ENCODE assay signal across 12 cellular contexts in genomic region chrX:133249659-133250058, GRCh38. TPM values are rescaled to one million over a fixed set of nuclear protein-coding genes. Genes with fewer than 3 reads are reported as not detected.
DNase-seq lines count a peak whose midpoint lies in the region; ATAC-seq and TF ChIP-seq lines count a peak whose summit lies in the region.
"Had no signal": no experiment of that assay in that cellular context is flagged by ENCODE, and none has a peak within 500 bp of the region (broad histone marks: within the 10 kb centered on the region; RNA-seq: fewer than 3 reads in every experiment).

No MANE protein-coding gene starts in this region.

- no peaks in the 10 kb centered on the region for H4K20me1 ChIP-seq in PC-3 (ENCODE audit: low read length)

- peaks cover 52% of the 10 kb centered on the region for H3K27me3 Mint-ChIP-seq in MCF 10A (ENCODE audit: insufficient read depth, unreplicated experiment)

- CTCF ChIA-PET in MCF 10A (lab: Yijun Ruan, JAX) (interaction anchor here (0.6 to 1.5 kb wide), 9 partner anchors 26 to 1224 kb away, joined by 3 to 5 read pairs (median 3); no protein-coding TSS in a partner anchor), PC-3 (lab: Charles Lee) (no interaction called here)

- no peak overlapping the region for H3K27ac Mint-ChIP-seq in MCF 10A (ENCODE audit: low read depth, unreplicated experiment)
- H3K27ac Mint-ChIP-seq: activated naive CD4-positive, alpha-beta T cell treated with anti-CD3 and anti-CD28 coated beads, Interleukin-2, amount 50 U/mL, for 72 hours had no signal

- no peak overlapping the region for H3K9ac ChIP-seq in PC-3 (ENCODE audit: low read length)
- H3K9ac ChIP-seq: BLaER1 treated with 17β-estradiol and CSF1 and Interleukin-3, amounts not matched to agents 10 nM and 100 nM had no signal

- H2AFZ ChIP-seq in PC-3 (ENCODE audit: low read length), result no peak overlapping the region

- no TSS peak for BruUV-seq in MCF 10A (replicated peaks; lab: Mats Ljungman, UMichigan)
- no TSS peak for BruUV-seq in PC-3 (replicated peaks; lab: Mats Ljungman, UMichigan)

- TF ChIP-seq POLR2A in breast epithelium (IDR thresholded peaks at IDR 0.05) (no peak), gastroesophageal sphincter (IDR thresholded peaks at IDR 0.05) (no peak)

- intact Hi-C loops in MCF 10A (cut with micrococcal nuclease) (loop anchor here (1.0 to 2.0 kb wide), 2 partner anchors 77 to 203 kb away; no protein-coding TSS in a partner anchor), breast epithelium (cut with DNase I; ENCODE audit: low total_unique reads) (no loop called here), PC-3 (cut with micrococcal nuclease) (loop anchor here (1.0 to 10.0 kb wide), 7 partner anchors 34 to 1485 kb away; partner anchors contain the start of gene GPC4)

- no peaks in the 10 kb centered on the region for H3K9me2 ChIP-seq in PC-3 (replicated peaks; ENCODE audit: low read length)

- H3F3A ChIP-seq in PC-3 (ENCODE audit: low read length, unreplicated experiment), result no peaks in the 10 kb centered on the region

- no peaks in the 10 kb centered on the region for H3K4me1 Mint-ChIP-seq in MCF 10A (ENCODE audit: insufficient read depth, unreplicated experiment)

- no peak for TF ChIP-seq EP300 in gastroesophageal sphincter (IDR thresholded peaks at IDR 0.05)

- peaks cover 5% of the 10 kb centered on the region for H3K36me3 Mint-ChIP-seq in MCF 10A (ENCODE audit: insufficient read depth, unreplicated experiment)
- H3K36me3 Mint-ChIP-seq: activated naive CD4-positive, alpha-beta T cell treated with anti-CD3 and anti-CD28 coated beads, Interleukin-2, amount 50 U/mL, for 72 hours had no signal

- peaks cover 13% of the 10 kb centered on the region for H3K9me3 Mint-ChIP-seq in MCF 10A (ENCODE audit: unreplicated experiment)

- DNase-seq in MCF 10A (ENCODE audit: unreplicated experiment), result peak; percentile 11
- no peak for DNase-seq in breast epithelium (ENCODE audit: low spot score in 2 of 2)
- DNase-seq in PC-3, result peak; percentile 44
- DNase-seq in NOMO-1 treated with dmso at 0.1 percent for 144 hours (lab: John Stamatoyannopoulos, UW; ENCODE audit: unreplicated experiment), result no peak
- no peak for DNase-seq in SHP77 treated with DMSO at 0.1 percent for 48 hours (lab: John Stamatoyannopoulos, UW)
- no peak for DNase-seq in H7
- DNase-seq: activated CD8-positive, alpha-beta memory T cell treated with anti-CD3 and anti-CD28 coated beads, Interleukin-2, amount 50 U/mL, for 48 hours had no signal

- peaks cover 0 to 19% of the 10 kb centered on the region in 2 donors for H3K27me3 ChIP-seq in breast epithelium
- H3K27me3 ChIP-seq in PC-3 (ENCODE audit: low read length), result no peaks in the 10 kb centered on the region
- no peaks in the 10 kb centered on the region for H3K27me3 ChIP-seq in gastroesophageal sphincter
- no peaks in the 10 kb centered on the region for H3K27me3 ChIP-seq in H7 (ENCODE audit: control insufficient read depth, insufficient read depth, low read length)
- H3K27me3 ChIP-seq: SJCRH30 had no signal

- no peak overlapping the region for H3K4me3 ChIP-seq in breast epithelium
- no peak overlapping the region for H3K4me3 ChIP-seq in PC-3 (ENCODE audit: low read length)
- no peak overlapping the region for H3K4me3 ChIP-seq in gastroesophageal sphincter
- no peak overlapping the region for H3K4me3 ChIP-seq in H7 (ENCODE audit: insufficient read depth, low read depth, low read length)
- H3K4me3 ChIP-seq: BLaER1 treated with 17β-estradiol and CSF1 and Interleukin-3, amounts not matched to agents 10 nM and 100 nM; SJCRH30 had no signal

- no peak overlapping the region for H3K4me3 Mint-ChIP-seq in MCF 10A (ENCODE audit: unreplicated experiment)

- H3K36me3 ChIP-seq in breast epithelium (no peaks in the 10 kb centered on the region), PC-3 (ENCODE audit: low read depth, low read length) (no peaks in the 10 kb centered on the region), gastroesophageal sphincter (no peaks in the 10 kb centered on the region), H7 (replicated peaks; ENCODE audit: control insufficient read depth, insufficient read depth, low read length) (no peaks in the 10 kb centered on the region)
- H3K36me3 ChIP-seq: BLaER1 treated with 17β-estradiol and CSF1 and Interleukin-3, amounts not matched to agents 10 nM and 100 nM; SJCRH30 had no signal

- POLR2A ChIA-PET in MCF 10A (lab: Yijun Ruan, JAX), result no interaction called here
- POLR2A ChIA-PET in PC-3 (lab: Charles Lee; ENCODE audit: unreplicated experiment), result no interaction called here

- no peaks in the 10 kb centered on the region for H3K79me2 ChIP-seq in PC-3 (ENCODE audit: low read length)

- TF ChIP-seq CTCF in MCF 10A (IDR thresholded peaks at IDR 0.05; ENCODE audit: unreplicated experiment), result peak; percentile 4
- no peak for TF ChIP-seq CTCF in breast epithelium (IDR thresholded peaks at IDR 0.05)
- peak; percentile 53 for TF ChIP-seq CTCF in PC-3 (conservative IDR thresholded peaks at IDR 0.05; ENCODE audit: low read depth, low read length)
- TF ChIP-seq CTCF in gastroesophageal sphincter (IDR thresholded peaks at IDR 0.05), result peak in 1 of 4 experiments; percentile 13

- no peak overlapping the region for H3K4me2 ChIP-seq in PC-3 (ENCODE audit: low read length)
- H3K4me2 ChIP-seq: BLaER1 treated with 17β-estradiol and CSF1 and Interleukin-3, amounts not matched to agents 10 nM and 100 nM had no signal

- H3K9me3 ChIP-seq in breast epithelium (peaks cover 24 to 35% of the 10 kb centered on the region in 2 donors), PC-3 (ENCODE audit: low read length) (no peaks in the 10 kb centered on the region), gastroesophageal sphincter (peaks cover 0 to 11% (median 0%) of the 10 kb centered on the region in 3 donors)
- H3K9me3 ChIP-seq: SJCRH30 had no signal

- WGBS in gastroesophageal sphincter (ENCODE audit: low coverage in 1 of 2), 2 donors, result 23 to 45% methylated on average over 3 of the region's 3 CpGs

- ATAC-seq in PC-3 (peak; percentile 53; the same call in 1 of the 2 replicates), gastroesophageal sphincter (no peak), HG03571 (IDR thresholded peaks at IDR 0.05; ENCODE audit: unreplicated experiment) (no peak)
- ATAC-seq: activated naive CD4-positive, alpha-beta T cell treated with anti-CD3 and anti-CD28 coated beads, Interleukin-2, amount 50 U/mL, for 72 hours had no signal

- no peak overlapping the region for H3K27ac ChIP-seq in breast epithelium
- H3K27ac ChIP-seq in PC-3 (ENCODE audit: low read length), result no peak overlapping the region
- peak overlapping the region in 3 of 4 donors; percentile 21 to 75 (median 74) for H3K27ac ChIP-seq in gastroesophageal sphincter
- H3K27ac ChIP-seq: BLaER1 treated with 17β-estradiol and CSF1 and Interleukin-3, amounts not matched to agents 10 nM and 100 nM; SJCRH30 had no signal

- no peaks in the 10 kb centered on the region for H3K4me1 ChIP-seq in breast epithelium
- peaks cover 7% of the 10 kb centered on the region; the same call in 1 of the 2 replicates for H3K4me1 ChIP-seq in PC-3 (ENCODE audit: insufficient read depth, low read length)
- H3K4me1 ChIP-seq in gastroesophageal sphincter, result peaks cover 0 to 36% (median 6%) of the 10 kb centered on the region in 3 donors
- H3K4me1 ChIP-seq: BLaER1 treated with 17β-estradiol and CSF1 and Interleukin-3, amounts not matched to agents 10 nM and 100 nM; SJCRH30 had no signal

RNA-seq across cellular contexts. Expression of gene TFDP3, which starts 31.5 kb away (rescaled TPM):
- total RNA-seq in MCF 10A (2022), result not detected in 2 replicates
- total RNA-seq in breast epithelium, result not detected
- not detected in 2 replicates for total RNA-seq in PC-3 (2014; rRNA removed)
- under 1 TPM in 1 of 4 donors, not detected in 3; 0.40 TPM for total RNA-seq in gastroesophageal sphincter
- total RNA-seq in H7 (2014; rRNA removed; shearing (Covaris generic)), result not detected in 2 replicates
- total RNA-seq: SJCRH30 had no signal

Comparison
In these comparisons a context has a peak if more than half of its experiments do, and no peak if none do; other contexts are left out.
1. DNase-seq: peak in MCF 10A (single experiment) and PC-3 (single experiment); none in breast epithelium (0 of 2), NOMO-1 treated with dmso at 0.1 percent for 144 hours (single experiment), SHP77 treated with DMSO at 0.1 percent for 48 hours (single experiment) and H7 (single experiment).
2. CTCF ChIP-seq: peak in MCF 10A (single experiment) and PC-3 (single experiment); none in breast epithelium (0 of 3).
3. H3K27ac ChIP-seq: peak in gastroesophageal sphincter (3 of 4); none in breast epithelium (0 of 2) and PC-3 (single experiment).